ENCODE assay signal across 9 cellular contexts in the genomic region with DNA sequence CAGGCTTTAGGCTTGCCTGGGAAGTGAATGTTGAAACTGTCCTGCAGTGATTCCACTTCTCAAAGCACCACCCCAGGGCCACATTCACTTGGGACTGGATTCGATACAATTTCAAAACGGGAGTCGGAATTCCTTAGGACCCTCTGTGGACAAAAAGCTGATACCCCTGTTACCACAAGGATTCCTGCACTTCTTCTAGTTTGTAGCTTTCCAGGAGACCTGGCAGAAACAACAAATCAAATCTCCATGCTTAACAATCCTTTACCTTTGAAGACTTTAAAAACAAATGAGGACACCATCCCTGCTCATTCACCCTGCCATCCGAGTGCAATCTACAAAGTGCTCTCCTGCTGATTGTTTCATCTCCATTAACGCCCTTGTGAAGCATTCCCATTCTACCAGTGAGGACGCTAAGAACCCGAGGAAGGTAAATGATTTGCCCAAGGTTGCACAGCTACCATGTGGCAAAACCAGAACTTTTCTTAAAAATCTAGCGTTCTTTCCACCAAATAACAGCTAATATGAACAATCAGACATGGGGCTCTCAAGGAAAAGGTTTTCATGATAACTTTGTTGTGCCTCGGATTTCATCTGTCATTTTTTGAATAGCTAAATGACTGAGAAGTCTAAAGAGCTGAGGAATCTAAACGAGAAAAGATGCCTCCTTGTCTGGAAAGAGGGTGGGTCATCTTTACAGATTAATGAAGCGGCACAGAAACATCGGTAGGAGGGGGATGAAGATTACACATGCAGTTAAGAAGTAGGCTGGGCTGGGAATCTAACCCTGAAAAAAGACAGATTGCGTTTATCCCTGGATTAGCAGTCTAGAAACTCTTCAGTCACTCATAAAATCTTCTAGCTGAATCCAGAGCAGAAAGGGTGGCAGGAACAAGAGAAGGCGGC. TPM values are rescaled to one million over a fixed set of nuclear protein-coding genes. Genes with fewer than 3 reads are reported as not detected.
DNase-seq lines count a peak whose midpoint lies in the region; ATAC-seq and TF ChIP-seq lines count a peak whose summit lies in the region.
"Had no signal": no experiment of that assay in that cellular context is flagged by ENCODE, and none has a peak within 500 bp of the region (broad histone marks: within the 10 kb centered on the region; RNA-seq: fewer than 3 reads in every experiment).

No MANE protein-coding gene starts in this region.

- TF ChIP-seq CTCF in endothelial cell (IDR thresholded peaks at IDR 0.05; ENCODE audit: unreplicated experiment), result no peak
- no peak for TF ChIP-seq CTCF in nephron progenitor cell (IDR thresholded peaks at IDR 0.05)

- H3K4me1 ChIP-seq in CD4-positive, CD25-positive, alpha-beta regulatory T cell (ENCODE audit: control insufficient read depth, insufficient read depth, low read length, poor library complexity, severe bottlenecking), result peaks cover 10% of the 10 kb centered on the region

- no peaks in the 10 kb centered on the region for H3K9me3 Mint-ChIP-seq in CD4-positive, CD25-positive, alpha-beta regulatory T cell
- no peaks in the 10 kb centered on the region for H3K9me3 Mint-ChIP-seq in endothelial cell (ENCODE audit: unreplicated experiment)
- H3K9me3 Mint-ChIP-seq in nephron progenitor cell, result no peaks in the 10 kb centered on the region

- H3K4me1 Mint-ChIP-seq in CD4-positive, CD25-positive, alpha-beta regulatory T cell, result peaks cover 0 to 24% (median 14%) of the 10 kb centered on the region in 4 donors
- H3K4me1 Mint-ChIP-seq in endothelial cell (ENCODE audit: unreplicated experiment) (peaks cover 10% of the 10 kb centered on the region), nephron progenitor cell (peaks cover 30% of the 10 kb centered on the region)

- no peaks in the 10 kb centered on the region for H3K36me3 Mint-ChIP-seq in CD4-positive, CD25-positive, alpha-beta regulatory T cell
- H3K36me3 Mint-ChIP-seq in endothelial cell (ENCODE audit: low read depth, unreplicated experiment) (no peaks in the 10 kb centered on the region), nephron progenitor cell (ENCODE audit: low read depth) (no peaks in the 10 kb centered on the region)

- no peak overlapping the region for H3K4me3 ChIP-seq in CD4-positive, CD25-positive, alpha-beta regulatory T cell (ENCODE audit: low read depth, low read length)

- peak overlapping the region; percentile 67 to 92 (median 73) for H3K27ac Mint-ChIP-seq in CD4-positive, CD25-positive, alpha-beta regulatory T cell
- H3K27ac Mint-ChIP-seq in endothelial cell (ENCODE audit: unreplicated experiment), result peak overlapping the region; percentile 10
- no peak overlapping the region for H3K27ac Mint-ChIP-seq in nephron progenitor cell

- H3K9me3 ChIP-seq in CD4-positive, CD25-positive, alpha-beta regulatory T cell (ENCODE audit: control insufficient read depth in 2 of 2, low read length in 2 of 2), result no peaks in the 10 kb centered on the region

- no peak for DNase-seq in CD4-positive, CD25-positive, alpha-beta regulatory T cell
- DNase-seq in NCI-H82 treated with DMSO at 0.1 percent for 48 hours (lab: John Stamatoyannopoulos, UW; ENCODE audit: unreplicated experiment), result peak; percentile 32
- DNase-seq in endothelial cell (ENCODE audit: low spot score), result no peak
- DNase-seq in nephron progenitor cell, result no peak
- no peak for DNase-seq in substantia nigra (lab: John Stamatoyannopoulos, UW)
- DNase-seq: NCI-H187 had no signal

- peaks cover 4% of the 10 kb centered on the region for H3K27me3 ChIP-seq in CD4-positive, CD25-positive, alpha-beta regulatory T cell (ENCODE audit: control insufficient read depth, insufficient read depth, low read length)

- H3K4me3 Mint-ChIP-seq in CD4-positive, CD25-positive, alpha-beta regulatory T cell, result peak overlapping the region in 3 of 4 donors; percentile 62 to 82 (median 79)
- H3K4me3 Mint-ChIP-seq in endothelial cell (ENCODE audit: unreplicated experiment), result peak overlapping the region; percentile 82
- peak overlapping the region; percentile 76 for H3K4me3 Mint-ChIP-seq in nephron progenitor cell

- peaks cover 26% of the 10 kb centered on the region for H3K27me3 Mint-ChIP-seq in CD4-positive, CD25-positive, alpha-beta regulatory T cell
- H3K27me3 Mint-ChIP-seq in endothelial cell (ENCODE audit: unreplicated experiment), result peaks cover 4% of the 10 kb centered on the region
- H3K27me3 Mint-ChIP-seq in nephron progenitor cell (ENCODE audit: low read depth, poor library complexity), result peaks cover 96% of the 10 kb centered on the region

- H3K36me3 ChIP-seq in CD4-positive, CD25-positive, alpha-beta regulatory T cell (ENCODE audit: control insufficient read depth, insufficient read depth, low read length), result no peaks in the 10 kb centered on the region

- ATAC-seq in CD4-positive, CD25-positive, alpha-beta regulatory T cell (ENCODE audit: low read depth in 2 of 2), result no peak
- no peak for ATAC-seq in GM21717 (IDR thresholded peaks at IDR 0.05; ENCODE audit: unreplicated experiment)
- no peak for ATAC-seq in GM21529 (IDR thresholded peaks at IDR 0.05; ENCODE audit: unreplicated experiment)
- ATAC-seq in HG03442 (IDR thresholded peaks at IDR 0.05; ENCODE audit: unreplicated experiment), result no peak

- no peak overlapping the region for H3K27ac ChIP-seq in CD4-positive, CD25-positive, alpha-beta regulatory T cell (ENCODE audit: insufficient read depth, low read length, poor library complexity, severe bottlenecking)
- no peak overlapping the region for H3K27ac ChIP-seq in substantia nigra (ENCODE audit: low read depth, low read length, poor library complexity, severe bottlenecking)

RNA-seq across cellular contexts. Expression of a gene that starts 0.7 kb away (rescaled TPM):
- 1.0 TPM for total RNA-seq in CD4-positive, CD25-positive, alpha-beta regulatory T cell
- under 1 TPM in 1 of 4 donors, not detected in 3; 0.37 TPM for polyA plus RNA-seq in CD4-positive, CD25-positive, alpha-beta regulatory T cell
- total RNA-seq in endothelial cell (ENCODE audit: unreplicated experiment), result 1.0 TPM

RNA-seq across cellular contexts. Expression of a gene that starts 12.7 kb away (rescaled TPM):
- total RNA-seq in CD4-positive, CD25-positive, alpha-beta regulatory T cell, result 16.1 TPM
- 10 to 100 TPM in 1 of 4 donors, 1 to 10 TPM in 3; 4.5 to 12.2 (median 6.3) TPM for polyA plus RNA-seq in CD4-positive, CD25-positive, alpha-beta regulatory T cell
- total RNA-seq in endothelial cell (ENCODE audit: unreplicated experiment), result 10.7 TPM

RNA-seq across cellular contexts. Expression of a gene that starts 39.7 kb away (rescaled TPM):
- 585 TPM for total RNA-seq in CD4-positive, CD25-positive, alpha-beta regulatory T cell
- polyA plus RNA-seq in CD4-positive, CD25-positive, alpha-beta regulatory T cell, result 100 to 1,000 TPM; 704 to 823 (median 778) TPM
- total RNA-seq in endothelial cell (ENCODE audit: unreplicated experiment), result not detected

RNA-seq across cellular contexts. Expression of a gene that starts 40.0 kb away (rescaled TPM):
- 71.5 TPM for total RNA-seq in CD4-positive, CD25-positive, alpha-beta regulatory T cell
- polyA plus RNA-seq in CD4-positive, CD25-positive, alpha-beta regulatory T cell, result 100 to 1,000 TPM; 169 to 200 (median 174) TPM
- total RNA-seq in endothelial cell (ENCODE audit: unreplicated experiment), result 0.31 TPM

Comparison
In these comparisons a context has a peak if more than half of its experiments do, and no peak if none do; other contexts are left out.
1. RNA of a gene that starts 39.7 kb away (total RNA-seq): 585 TPM in CD4-positive, CD25-positive, alpha-beta regulatory T cell (single experiment); not detected in endothelial cell (single experiment); every median in the first group is over 100 times any median in the second.
2. Peak in every context shown above with its lines, with median percentiles within 50 percentile points of each other: H3K4me3 Mint-ChIP-seq.